14 cellular contexts compared by ENCODE assay signal in the genomic region with DNA sequence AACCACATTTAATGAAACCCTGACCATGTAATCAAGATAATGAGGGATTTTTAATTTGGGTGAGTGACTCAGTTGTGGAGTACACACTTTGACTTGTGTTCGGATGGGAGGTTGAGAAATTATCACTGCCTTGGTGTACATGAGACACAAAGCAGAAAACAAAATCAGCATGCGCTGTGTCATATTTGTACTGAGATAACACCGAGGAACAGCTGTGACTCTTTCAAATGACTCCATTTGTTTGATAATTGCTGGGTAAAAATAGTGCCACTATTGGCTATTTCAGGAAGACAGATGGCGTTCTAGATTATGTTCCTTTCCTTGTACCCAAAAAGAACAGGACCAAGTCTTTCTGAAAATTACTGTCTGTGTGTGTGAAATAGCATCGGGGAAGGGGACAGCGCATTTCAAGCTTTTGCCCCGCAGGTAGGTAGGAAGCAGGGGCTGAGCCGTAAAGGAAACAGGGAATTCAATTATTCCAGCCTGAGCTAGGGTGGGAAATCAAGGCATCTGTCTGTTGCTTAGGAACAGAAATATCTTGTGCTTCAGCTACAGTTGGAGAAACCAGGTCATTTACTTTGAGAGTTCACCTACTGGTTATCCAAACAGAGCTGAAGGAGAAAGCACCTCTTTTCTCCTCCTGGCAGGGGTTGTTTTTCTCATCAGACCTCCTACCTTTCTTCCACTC.
A peak's percentile ranks its signal among the peaks of the same experiment; 100 is the strongest.
DNase-seq lines count a peak whose midpoint lies in the region; ATAC-seq, FAIRE-seq and TF ChIP-seq lines count a peak whose summit lies in the region.
"Had no signal": no experiment of that assay in that cellular context is flagged by ENCODE, and none has a peak within 500 bp of the region (broad histone marks: within the 10 kb centered on the region; RNA-seq: fewer than 3 reads in every experiment).

No MANE protein-coding gene starts in this region.

- H4K20me1 ChIP-seq in GM12878 (ENCODE audit: control insufficient read depth, insufficient read depth): no peaks in the 10 kb centered on the region
- no peaks in the 10 kb centered on the region for H4K20me1 ChIP-seq in neural cell (ENCODE audit: insufficient read depth)

- SMC1A ChIA-PET in GM12878 (lab: Charles Lee; ENCODE audit: uncharacterized antibody, unreplicated experiment): interaction anchor here (1.1 to 3.8 kb wide), 3 partner anchors 11 to 19 kb away, joined by 3 to 24 read pairs (median 4); no protein-coding TSS in a partner anchor

- H3K9me3 ChIP-seq in GM12878 (replicated peaks; ENCODE audit: control insufficient read depth, insufficient read depth, low read length): no peaks in the 10 kb centered on the region; the same call in 1 of the 3 replicates
- H3K9me3 ChIP-seq in neural cell (ENCODE audit: low read length): no peaks in the 10 kb centered on the region
- no peaks in the 10 kb centered on the region for H3K9me3 ChIP-seq in tibial nerve
- no peaks in the 10 kb centered on the region for H3K9me3 ChIP-seq in sigmoid colon
- H3K9me3 ChIP-seq: HAP-1 had no signal

- no peaks in the 10 kb centered on the region for H3K79me2 ChIP-seq in GM12878 (ENCODE audit: control insufficient read depth, insufficient read depth, low read length)
- H3K79me2 ChIP-seq in neural cell (replicated peaks; ENCODE audit: insufficient read depth, low read length): no peaks in the 10 kb centered on the region

- TF ChIP-seq CTCF in GM12878 (IDR thresholded peaks at IDR 0.05 in 2 of 3, conservative IDR thresholded peaks at IDR 0.05 in 1 of 3; ENCODE audit: control insufficient read depth in 2 of 3, extremely low read depth in 1 of 3, insufficient read depth in 1 of 3, low read depth in 3 of 3, low read length in 3 of 3) (no peak), neural cell (IDR thresholded peaks at IDR 0.05; ENCODE audit: poor library complexity, severe bottlenecking) (no peak), tibial nerve (IDR thresholded peaks at IDR 0.05) (no peak), sigmoid colon (IDR thresholded peaks at IDR 0.05) (no peak)

- H3K27me3 ChIP-seq in GM12878 (replicated peaks in 1 of 2; ENCODE audit: control insufficient read depth in 2 of 2, insufficient read depth in 2 of 2, low read length in 1 of 2) (no peaks in the 10 kb centered on the region), neural cell (ENCODE audit: insufficient read depth, low read depth, low read length) (no peaks in the 10 kb centered on the region), tibial nerve (no peaks in the 10 kb centered on the region), sigmoid colon (no peaks in the 10 kb centered on the region)
- H3K27me3 ChIP-seq: cardiac muscle cell had no signal

- in situ Hi-C loops in GM12878 (cut with MboI): no loop called here

- H3K9ac ChIP-seq in GM12878 (ENCODE audit: control insufficient read depth, insufficient read depth, low read length) (no peak overlapping the region), neural cell (ENCODE audit: low read length) (no peak overlapping the region)

- peaks cover 15% of the 10 kb centered on the region; the same call in 1 of the 2 replicates for H3K4me1 ChIP-seq in GM12878 (ENCODE audit: control insufficient read depth, insufficient read depth, low read length)
- no peaks in the 10 kb centered on the region for H3K4me1 ChIP-seq in tibial nerve
- H3K4me1 ChIP-seq in sigmoid colon: no peaks in the 10 kb centered on the region
- H3K4me1 ChIP-seq: HAP-1 had no signal

- POLR2A ChIA-PET in GM12878 (lab: Charles Lee): interaction anchor here (2.1 kb wide), 1 partner anchor 13 kb away, joined by 10 read pairs; no protein-coding TSS in a partner anchor

- H2AFZ ChIP-seq in GM12878 (ENCODE audit: control insufficient read depth, low read depth, low read length) (no peak overlapping the region; the same call in 1 of the 2 replicates), neural cell (ENCODE audit: low read depth, low read length) (no peak overlapping the region)

- H3K27ac ChIP-seq in GM12878 (ENCODE audit: control insufficient read depth, insufficient read depth) (no peak overlapping the region), neural cell (ENCODE audit: low read length) (peak overlapping the region; percentile 18), tibial nerve (no peak overlapping the region), sigmoid colon (no peak overlapping the region)
- H3K27ac ChIP-seq: cardiac muscle cell had no signal

- no TSS peak for BruUV-seq in GM12878 (replicated peaks; lab: Mats Ljungman, UMichigan)

- 25% methylated on average over 8 of the region's 8 CpGs for WGBS in GM12878 (ENCODE audit: insufficient coverage, insufficient replicate concordance, low lambda C conversion rate, missing lambda C conversion rate)
- 62 to 70% methylated on average over 8 of the region's 8 CpGs for WGBS in tibial nerve, 2 donors
- WGBS in sigmoid colon, 2 donors: 62 to 66% methylated on average over 8 of the region's 8 CpGs

- RAD21 ChIA-PET in GM12878 (lab: Charles Lee; ENCODE audit: unreplicated experiment): interaction anchor here (0.8 to 0.9 kb wide), 2 partner anchors 14 to 19 kb away, joined by 3 to 4 read pairs; no protein-coding TSS in a partner anchor

- intact Hi-C loops in GM12878 (cut with micrococcal nuclease; ENCODE audit: unreplicated experiment) (no loop called here), sigmoid colon (cut with DNase I) (no loop called here)

- TF ChIP-seq POLR2A in GM12892 (IDR thresholded peaks at IDR 0.05; ENCODE audit: low read depth, low read length) (no peak), GM12878 (IDR thresholded peaks at IDR 0.05; ENCODE audit: low read depth, low read length) (no peak), tibial nerve (IDR thresholded peaks at IDR 0.05) (no peak), sigmoid colon (IDR thresholded peaks at IDR 0.05) (no peak)

- H3K4me2 ChIP-seq in GM12878 (ENCODE audit: control insufficient read depth, insufficient read depth) (peak overlapping the region; percentile 4; the same call in 1 of the 2 replicates), neural cell (ENCODE audit: low read length) (no peak overlapping the region)

- H3K4me3 ChIP-seq in GM12878: no peak overlapping the region
- H3K4me3 ChIP-seq in neural cell (ENCODE audit: low read length): no peak overlapping the region
- no peak overlapping the region for H3K4me3 ChIP-seq in tibial nerve
- no peak overlapping the region for H3K4me3 ChIP-seq in sigmoid colon
- H3K4me3 ChIP-seq: cardiac muscle cell, HAP-1 had no signal

- TF ChIP-seq RAD21 in GM12878 (IDR thresholded peaks at IDR 0.05; ENCODE audit: insufficient read depth, low read depth, low read length): no peak
- TF ChIP-seq RAD21 in neural cell (conservative IDR thresholded peaks at IDR 0.05): no peak

- CTCF ChIA-PET in GM12878 (lab: Yijun Ruan, JAX): interaction anchor here (0.9 to 1.6 kb wide), 7 partner anchors 9 to 250 kb away, joined by 3 to 6 read pairs (median 3); no protein-coding TSS in a partner anchor

- no peaks in the 10 kb centered on the region for H3F3A ChIP-seq in neural cell (ENCODE audit: insufficient read depth, low read length, poor library complexity, severe bottlenecking)

- H3K36me3 ChIP-seq in GM12878 (ENCODE audit: control insufficient read depth in 2 of 2, insufficient read depth in 2 of 2, low read length in 1 of 2) (no peaks in the 10 kb centered on the region), neural cell (ENCODE audit: insufficient read depth, low read length) (no peaks in the 10 kb centered on the region), tibial nerve (no peaks in the 10 kb centered on the region), sigmoid colon (no peaks in the 10 kb centered on the region)
- H3K36me3 ChIP-seq: cardiac muscle cell, HAP-1 had no signal

- ATAC-seq in GM12878 (peak; percentile 52), HG02623 (IDR thresholded peaks at IDR 0.05; ENCODE audit: unreplicated experiment) (no peak), HG02678 (IDR thresholded peaks at IDR 0.05; ENCODE audit: unreplicated experiment) (no peak)
- ATAC-seq: stimulated activated memory B cell treated with anti-CD40 and anti-IgM and Interleukin-4, amounts not matched to agents 10 μg/mL and 1 μg/mL and 100 μg/mL, for 72 hours had no signal

- TF ChIP-seq EP300 in GM12878 (IDR thresholded peaks at IDR 0.05; ENCODE audit: borderline replicate concordance in 1 of 2, control insufficient read depth in 1 of 2, low read depth in 2 of 2, low read length in 2 of 2) (no peak; a peak in 1 of 4 replicates), neural cell (conservative IDR thresholded peaks at IDR 0.05; ENCODE audit: poor library complexity, severe bottlenecking) (no peak), tibial nerve (IDR thresholded peaks at IDR 0.05) (no peak), sigmoid colon (IDR thresholded peaks at IDR 0.05) (no peak)

- no peak for DNase-seq in GM12892 (ENCODE audit: insufficient read length)
- DNase-seq in NCI-H1092 (lab: John Stamatoyannopoulos, UW): peak; percentile 3
- DNase-seq in GM12878 (ENCODE audit: low read depth, low spot score): no peak
- DNase-seq in tibial nerve (ENCODE audit: low spot score in 2 of 2): no peak
- no peak for DNase-seq in sigmoid colon
- DNase-seq: stimulated activated CD4-positive, alpha-beta T cell treated with anti-CD3 and anti-CD28 coated beads, Interleukin-4, amount 100 ng/mL, for 24 hours; SW 1271 had no signal

- no peaks in the 10 kb centered on the region for H3K9me2 ChIP-seq in neural cell (ENCODE audit: insufficient read depth, low read length)

- FAIRE-seq in GM12892 (lab: Jason Lieb, UNC) (peak; percentile 44), GM12878 (lab: Jason Lieb, UNC) (no peak)
- FAIRE-seq: keratinocyte had no signal

TF ChIP-seq in GM12878, 131 proteins besides CTCF, POLR2A, EP300 and RAD21 (continues in another document):
- TF ChIP-seq MEF2A (IDR thresholded peaks at IDR 0.05; ENCODE audit: insufficient read depth, low read depth, low read length): peak; percentile 75
- no peak for TF ChIP-seq HDAC2 (IDR thresholded peaks at IDR 0.05)
- TF ChIP-seq BCL11A (IDR thresholded peaks at IDR 0.05; ENCODE audit: low read depth, low read length): peak; percentile 32; the same call in 1 of the 2 replicates
- TF ChIP-seq DPF2 (IDR thresholded peaks at IDR 0.05): no peak
- TF ChIP-seq EED (IDR thresholded peaks at IDR 0.05; ENCODE audit: low read depth): peak; percentile 31; the same call in 1 of the 2 replicates
- no peak for TF ChIP-seq SMAD5 (IDR thresholded peaks at IDR 0.05; ENCODE audit: low read depth)

TF ChIP-seq in neural cell, 6 proteins besides CTCF, POLR2A, EP300 and RAD21:
- no peak for TF ChIP-seq TAF1 (IDR thresholded peaks at IDR 0.05; ENCODE audit: low read depth)
- TF ChIP-seq POLR2AphosphoS5 (IDR thresholded peaks at IDR 0.05): no peak
- TF ChIP-seq MXI1 (conservative IDR thresholded peaks at IDR 0.05; ENCODE audit: poor library complexity, severe bottlenecking): no peak
- no peak for TF ChIP-seq SMC3 (conservative IDR thresholded peaks at IDR 0.05; ENCODE audit: poor library complexity)
TF ChIP-seq in neural cell: peak in this region for 0.
